38 cellular contexts compared by ENCODE assay signal in the genomic region with DNA sequence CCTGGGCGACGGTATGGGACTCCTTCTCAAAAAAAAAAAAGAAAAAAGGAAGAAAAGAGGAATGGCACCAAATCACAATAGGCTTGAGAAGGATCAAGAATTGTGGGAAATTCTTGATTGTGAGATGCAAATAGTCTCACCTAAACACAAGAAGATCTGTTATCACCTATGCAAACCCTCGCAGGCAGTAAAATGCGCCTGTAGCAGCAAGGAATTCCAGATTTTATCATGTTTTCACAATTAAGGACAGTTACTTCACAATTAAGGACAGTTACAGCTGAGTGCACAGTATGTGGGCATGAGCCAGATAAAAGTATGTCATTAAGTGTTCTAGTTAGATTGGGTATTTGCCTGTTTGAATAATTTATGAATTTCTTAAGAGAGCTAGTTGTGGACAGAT.
"Had no signal": no experiment of that assay in that cellular context is flagged by ENCODE, and none has a peak within 500 bp of the region (broad histone marks: within the 10 kb centered on the region; RNA-seq: fewer than 3 reads in every experiment).

No MANE protein-coding gene starts in this region.

- H3K4me1 Mint-ChIP-seq: activated naive CD4-positive, alpha-beta T cell treated with anti-CD3 and anti-CD28 coated beads, Interleukin-2, amount 10 ng/mL, durations not matched to agents 7 days and 5 days; activated naive CD4-positive, alpha-beta T cell treated with anti-CD3 and anti-CD28 coated beads, Interleukin-2, amount 50 U/mL, for 24 hours; activated naive CD8-positive, alpha-beta T cell treated with anti-CD3 and anti-CD28 coated beads for 36 hours; activated naive CD8-positive, alpha-beta T cell treated with anti-CD3 and anti-CD28 coated beads, Interleukin-2, amount 10 ng/mL, durations not matched to agents 7 days and 5 days; activated naive CD8-positive, alpha-beta T cell treated with anti-CD3 and anti-CD28 coated beads, Interleukin-2, amount 50 U/mL, for 24 hours; activated T-helper 17 cell treated with anti-CD3 and anti-CD28 coated beads, Interleukin-2, amount 50 U/mL, for 72 hours; central memory CD8-positive, alpha-beta T cell had no signal

- ATAC-seq: activated naive CD4-positive, alpha-beta T cell treated with anti-CD3 and anti-CD28 coated beads, Interleukin-2, amount 50 U/mL, for 72 hours; activated naive CD8-positive, alpha-beta T cell treated with anti-CD3 and anti-CD28 coated beads, Interleukin-2, amount 50 U/mL, for 24 hours; activated T-cell treated with anti-CD3 and anti-CD28 coated beads, Interleukin-2, amount 50 U/mL, for 4 hours; activated T-cell treated with anti-CD3 and anti-CD28 coated beads, Interleukin-2, amount 50 U/mL, for 72 hours; activated T-helper 17 cell treated with anti-CD3 and anti-CD28 coated beads, Interleukin-2, amount 50 U/mL, for 72 hours; body of pancreas had no signal

- H3K4me3 Mint-ChIP-seq: activated naive CD4-positive, alpha-beta T cell treated with anti-CD3 and anti-CD28 coated beads for 36 hours; activated naive CD4-positive, alpha-beta T cell treated with anti-CD3 and anti-CD28 coated beads, Interleukin-2, amount 10 ng/mL, durations not matched to agents 7 days and 5 days; activated naive CD4-positive, alpha-beta T cell treated with anti-CD3 and anti-CD28 coated beads, Interleukin-2, amount 50 U/mL, for 24 hours; activated naive CD8-positive, alpha-beta T cell; activated naive CD8-positive, alpha-beta T cell treated with anti-CD3 and anti-CD28 coated beads for 36 hours; activated naive CD8-positive, alpha-beta T cell treated with anti-CD3 and anti-CD28 coated beads, Interleukin-2, amount 10 ng/mL, durations not matched to agents 7 days and 5 days; activated naive CD8-positive, alpha-beta T cell treated with anti-CD3 and anti-CD28 coated beads, Interleukin-2, amount 50 U/mL, for 24 hours; activated T-cell treated with anti-CD3 and anti-CD28 coated beads, Interleukin-2, amount 50 U/mL, for 24 hours; activated T-cell treated with anti-CD3 and anti-CD28 coated beads, Interleukin-2, amount 50 U/mL, for 4 hours; activated T-cell treated with anti-CD3 and anti-CD28 coated beads, Interleukin-2, amount 50 U/mL, for 72 hours; activated T-helper 1 cell treated with anti-CD3 and anti-CD28 coated beads, Interleukin-12 subunit alpha, Interleukin-12 subunit beta, Interleukin-2, Interleukin-4 antibody, amounts not matched to agents 30 ng/mL and 10 ng/mL and 1 ng/mL, durations not matched to agents 14 hours and 24 hours and 36 hours; activated T-helper 17 cell treated with anti-CD3 and anti-CD28 coated beads, Interleukin-2, amount 50 U/mL, for 72 hours; brain; central memory CD8-positive, alpha-beta T cell had no signal

- H3K36me3 ChIP-seq: adrenal gland, ascending aorta, brain microvascular endothelial cell, breast epithelium, cardiac muscle cell had no signal

- DNase-seq: activated effector memory CD4-positive, alpha-beta T cell treated with anti-CD3 and anti-CD28 coated beads, Interleukin-2, amount 50 U/mL, for 16 hours; activated effector memory CD4-positive, alpha-beta T cell treated with Interleukin-2 at 50 U/mL for 16 hours; activated gamma-delta T cell; activated gamma-delta T cell treated with Interleukin-2 at 50 U/mL for 16 hours; activated naive CD4-positive, alpha-beta T cell; activated naive CD4-positive, alpha-beta T cell treated with anti-CD3 and anti-CD28 coated beads for 36 hours; activated naive CD4-positive, alpha-beta T cell treated with anti-CD3 and anti-CD28 coated beads, Interleukin-2, amount 10 ng/mL, durations not matched to agents 7 days and 5 days; activated naive CD4-positive, alpha-beta T cell treated with anti-CD3 and anti-CD28 coated beads, Interleukin-2, amount 50 U/mL, for 16 hours; activated naive CD4-positive, alpha-beta T cell treated with Interleukin-2 at 50 U/mL for 16 hours; activated naive CD8-positive, alpha-beta T cell treated with anti-CD3 and anti-CD28 coated beads for 36 hours; activated naive CD8-positive, alpha-beta T cell treated with anti-CD3 and anti-CD28 coated beads, Interleukin-2, amount 10 ng/mL, durations not matched to agents 7 days and 5 days; activated naive CD8-positive, alpha-beta T cell treated with anti-CD3 and anti-CD28 coated beads, Interleukin-2, amount 50 U/mL, for 24 hours; activated T-cell treated with anti-CD3 and anti-CD28 coated beads, Interleukin-2, amount 50 U/mL, for 1 hour; activated T-cell treated with anti-CD3 and anti-CD28 coated beads, Interleukin-2, amount 50 U/mL, for 24 hours; activated T-cell treated with anti-CD3 and anti-CD28 coated beads, Interleukin-2, amount 50 U/mL, for 4 hours; activated T-cell treated with anti-CD3 and anti-CD28 coated beads, Interleukin-2, amount 50 U/mL, for 48 hours; activated T-cell treated with anti-CD3 and anti-CD28 coated beads, Interleukin-2, amount 50 U/mL, for 72 hours; adrenal gland; amniotic stem cell; amygdala; anterior cingulate cortex; aorta; body of pancreas; brain microvascular endothelial cell; caudate nucleus; central memory CD4-positive, alpha-beta T cell; cerebellar nuclear complex had no signal

- H3K36me3 Mint-ChIP-seq: activated naive CD4-positive, alpha-beta T cell treated with anti-CD3 and anti-CD28 coated beads, Interleukin-2, amount 10 ng/mL, durations not matched to agents 7 days and 5 days; activated naive CD4-positive, alpha-beta T cell treated with anti-CD3 and anti-CD28 coated beads, Interleukin-2, amount 50 U/mL, for 24 hours; activated naive CD4-positive, alpha-beta T cell treated with anti-CD3 and anti-CD28 coated beads, Interleukin-2, amount 50 U/mL, for 72 hours; activated naive CD8-positive, alpha-beta T cell; activated naive CD8-positive, alpha-beta T cell treated with anti-CD3 and anti-CD28 coated beads for 36 hours; activated naive CD8-positive, alpha-beta T cell treated with anti-CD3 and anti-CD28 coated beads, Interleukin-2, amount 10 ng/mL, durations not matched to agents 7 days and 5 days; brain had no signal

- H3K27me3 ChIP-seq: adrenal gland, ascending aorta, body of pancreas, brain microvascular endothelial cell, breast epithelium, cardiac muscle cell had no signal

- H3K27me3 Mint-ChIP-seq: activated naive CD4-positive, alpha-beta T cell treated with anti-CD3 and anti-CD28 coated beads, Interleukin-2, amount 10 ng/mL, durations not matched to agents 7 days and 5 days; activated naive CD4-positive, alpha-beta T cell treated with anti-CD3 and anti-CD28 coated beads, Interleukin-2, amount 50 U/mL, for 24 hours; activated naive CD8-positive, alpha-beta T cell; activated naive CD8-positive, alpha-beta T cell treated with anti-CD3 and anti-CD28 coated beads for 36 hours; activated naive CD8-positive, alpha-beta T cell treated with anti-CD3 and anti-CD28 coated beads, Interleukin-2, amount 10 ng/mL, durations not matched to agents 7 days and 5 days; activated naive CD8-positive, alpha-beta T cell treated with anti-CD3 and anti-CD28 coated beads, Interleukin-2, amount 50 U/mL, for 24 hours; activated T-cell treated with anti-CD3 and anti-CD28 coated beads, Interleukin-2, amount 50 U/mL, for 24 hours; activated T-helper 17 cell treated with anti-CD3 and anti-CD28 coated beads, Interleukin-2, amount 50 U/mL, for 72 hours; brain; central memory CD8-positive, alpha-beta T cell had no signal

- H3K4me3 ChIP-seq: adrenal gland, ascending aorta, body of pancreas, breast epithelium, cardiac muscle cell had no signal

- H3K27ac Mint-ChIP-seq: activated naive CD4-positive, alpha-beta T cell treated with anti-CD3 and anti-CD28 coated beads for 36 hours; activated naive CD4-positive, alpha-beta T cell treated with anti-CD3 and anti-CD28 coated beads, Interleukin-2, amount 10 ng/mL, durations not matched to agents 7 days and 5 days; activated naive CD4-positive, alpha-beta T cell treated with anti-CD3 and anti-CD28 coated beads, Interleukin-2, amount 50 U/mL, for 24 hours; activated naive CD4-positive, alpha-beta T cell treated with anti-CD3 and anti-CD28 coated beads, Interleukin-2, amount 50 U/mL, for 72 hours; activated naive CD8-positive, alpha-beta T cell; activated naive CD8-positive, alpha-beta T cell treated with anti-CD3 and anti-CD28 coated beads for 36 hours; activated naive CD8-positive, alpha-beta T cell treated with anti-CD3 and anti-CD28 coated beads, Interleukin-2, amount 10 ng/mL, durations not matched to agents 7 days and 5 days; activated naive CD8-positive, alpha-beta T cell treated with anti-CD3 and anti-CD28 coated beads, Interleukin-2, amount 50 U/mL, for 24 hours; activated T-cell treated with anti-CD3 and anti-CD28 coated beads, Interleukin-2, amount 50 U/mL, for 24 hours; activated T-cell treated with anti-CD3 and anti-CD28 coated beads, Interleukin-2, amount 50 U/mL, for 72 hours; activated T-helper 1 cell treated with anti-CD3 and anti-CD28 coated beads, Interleukin-12 subunit alpha, Interleukin-12 subunit beta, Interleukin-2, Interleukin-4 antibody, amounts not matched to agents 30 ng/mL and 10 ng/mL and 1 ng/mL, durations not matched to agents 14 hours and 24 hours and 36 hours; activated T-helper 17 cell treated with anti-CD3 and anti-CD28 coated beads, Interleukin-2, amount 50 U/mL, for 72 hours; activated T-helper 2 cell treated with anti-CD3 and anti-CD28 coated beads, Interferon-gamma antibody, Interleukin-2, Interleukin-4, amounts not matched to agents 10 μg/mL and 5 μg/mL and 100 μg/mL, durations not matched to agents 14 hours and 24 hours and 36 hours; brain had no signal

- H3K9me3 Mint-ChIP-seq: activated naive CD4-positive, alpha-beta T cell treated with anti-CD3 and anti-CD28 coated beads for 36 hours; activated naive CD4-positive, alpha-beta T cell treated with anti-CD3 and anti-CD28 coated beads, Interleukin-2, amount 50 U/mL, for 24 hours; activated naive CD8-positive, alpha-beta T cell treated with anti-CD3 and anti-CD28 coated beads for 36 hours; activated naive CD8-positive, alpha-beta T cell treated with anti-CD3 and anti-CD28 coated beads, Interleukin-2, amount 50 U/mL, for 24 hours; activated T-cell treated with anti-CD3 and anti-CD28 coated beads, Interleukin-2, amount 50 U/mL, for 4 hours; activated T-helper 1 cell treated with anti-CD3 and anti-CD28 coated beads, Interleukin-12 subunit alpha, Interleukin-12 subunit beta, Interleukin-2, Interleukin-4 antibody, amounts not matched to agents 30 ng/mL and 10 ng/mL and 1 ng/mL, durations not matched to agents 14 hours and 24 hours and 36 hours; activated T-helper 2 cell treated with anti-CD3 and anti-CD28 coated beads, Interferon-gamma antibody, Interleukin-2, Interleukin-4, amounts not matched to agents 10 μg/mL and 5 μg/mL and 100 μg/mL, durations not matched to agents 14 hours and 24 hours and 36 hours; brain had no signal

- H3K27ac ChIP-seq: adrenal gland, ascending aorta, body of pancreas, brain microvascular endothelial cell, breast epithelium, cardiac muscle cell had no signal

- H3K4me1 ChIP-seq: adrenal gland, ascending aorta, body of pancreas, breast epithelium had no signal
